Comparison of ENCODE assay signal across 13 cellular contexts in the genomic region with DNA sequence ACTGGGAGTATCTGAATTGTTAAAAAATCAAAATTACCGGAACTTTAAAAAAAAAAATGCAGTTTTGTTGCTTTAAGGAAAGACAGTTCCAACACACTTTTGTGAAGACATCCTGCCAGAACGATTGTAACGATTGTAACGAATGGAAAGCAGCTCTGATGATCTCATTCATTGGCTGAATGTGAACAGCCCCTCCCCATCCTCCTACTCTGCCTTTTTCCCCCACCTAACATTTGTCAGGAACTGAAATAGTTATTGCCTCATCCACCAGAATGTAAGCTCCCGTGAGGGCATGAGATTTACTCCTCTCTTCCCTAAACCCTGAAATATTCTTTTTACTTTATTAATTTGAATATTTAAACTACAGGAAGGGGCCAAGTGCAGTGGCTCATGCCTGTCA. TPM values are rescaled to one million over a fixed set of nuclear protein-coding genes. Genes with fewer than 3 reads are reported as not detected.
DNase-seq lines count a peak whose midpoint lies in the region; FAIRE-seq and TF ChIP-seq lines count a peak whose summit lies in the region.
"Had no signal": no experiment of that assay in that cellular context is flagged by ENCODE, and none has a peak within 500 bp of the region (broad histone marks: within the 10 kb centered on the region; RNA-seq: fewer than 3 reads in every experiment).

No MANE protein-coding gene starts in this region.

- H3K27me3 ChIP-seq in left ventricle myocardium inferior (ENCODE audit: low read depth) (no peaks in the 10 kb centered on the region), subcutaneous abdominal adipose tissue (ENCODE audit: control insufficient read depth in 5 of 5, insufficient read depth in 4 of 5, low read length in 5 of 5) (no peaks in the 10 kb centered on the region)
- H3K27me3 ChIP-seq: esophagus squamous epithelium, MG63 had no signal

- H3K36me3 Mint-ChIP-seq in activated naive CD4-positive, alpha-beta T cell treated with anti-CD3 and anti-CD28 coated beads, Interleukin-2, amount 50 U/mL, for 24 hours: peaks cover 17% of the 10 kb centered on the region

- H3K36me3 ChIP-seq in left ventricle myocardium inferior: peaks cover 63% of the 10 kb centered on the region
- H3K36me3 ChIP-seq in subcutaneous abdominal adipose tissue (ENCODE audit: control insufficient read depth in 5 of 5, insufficient read depth in 5 of 5, low read length in 5 of 5): peaks cover 32 to 67% (median 46%) of the 10 kb centered on the region in 5 donors

- H3K9me3 ChIP-seq in left ventricle myocardium inferior (replicated peaks) (no peaks in the 10 kb centered on the region), subcutaneous abdominal adipose tissue (ENCODE audit: control insufficient read depth in 5 of 5, low read length in 5 of 5) (no peaks in the 10 kb centered on the region)
- H3K9me3 ChIP-seq: esophagus squamous epithelium, MG63 had no signal

- H3K4me3 ChIP-seq in left ventricle myocardium inferior (no peak overlapping the region), subcutaneous abdominal adipose tissue (ENCODE audit: low read depth in 1 of 5, low read length in 5 of 5) (no peak overlapping the region)
- H3K4me3 ChIP-seq: esophagus squamous epithelium, MG63 had no signal

- H3K4me1 Mint-ChIP-seq in activated naive CD4-positive, alpha-beta T cell treated with anti-CD3 and anti-CD28 coated beads, Interleukin-2, amount 50 U/mL, for 24 hours: peaks cover 57% of the 10 kb centered on the region

- no peak overlapping the region for H3K4me3 Mint-ChIP-seq in activated naive CD4-positive, alpha-beta T cell treated with anti-CD3 and anti-CD28 coated beads, Interleukin-2, amount 50 U/mL, for 24 hours
- H3K4me3 Mint-ChIP-seq: stimulated activated naive B cell treated with anti-CD40 and anti-IgM and Interleukin-4, amounts not matched to agents 10 μg/mL and 1 μg/mL and 100 μg/mL, for 72 hours had no signal

- H3K27ac ChIP-seq in left ventricle myocardium inferior (replicated peaks) (peak overlapping the region; percentile 87), subcutaneous abdominal adipose tissue (ENCODE audit: low read depth, low read length) (peak overlapping the region; percentile 46)

- H3K9me3 Mint-ChIP-seq in activated naive CD4-positive, alpha-beta T cell treated with anti-CD3 and anti-CD28 coated beads, Interleukin-2, amount 50 U/mL, for 24 hours: no peaks in the 10 kb centered on the region
- H3K9me3 Mint-ChIP-seq: stimulated activated naive B cell treated with anti-CD40 and anti-IgM and Interleukin-4, amounts not matched to agents 10 μg/mL and 1 μg/mL and 100 μg/mL, for 72 hours had no signal

- no peak overlapping the region for H3K9ac ChIP-seq in subcutaneous abdominal adipose tissue (ENCODE audit: low read length in 5 of 5)

- FAIRE-seq in GM12891 (lab: Jason Lieb, UNC): no peak

- H3K27me3 Mint-ChIP-seq in activated naive CD4-positive, alpha-beta T cell treated with anti-CD3 and anti-CD28 coated beads, Interleukin-2, amount 50 U/mL, for 24 hours: no peaks in the 10 kb centered on the region
- H3K27me3 Mint-ChIP-seq: stimulated activated naive B cell treated with anti-CD40 and anti-IgM and Interleukin-4, amounts not matched to agents 10 μg/mL and 1 μg/mL and 100 μg/mL, for 72 hours had no signal

- TF ChIP-seq POLR2A in GM12891 (IDR thresholded peaks at IDR 0.05; ENCODE audit: low read depth, low read length): no peak

- peak overlapping the region; percentile 88 for H3K27ac Mint-ChIP-seq in activated naive CD4-positive, alpha-beta T cell treated with anti-CD3 and anti-CD28 coated beads, Interleukin-2, amount 50 U/mL, for 24 hours
- H3K27ac Mint-ChIP-seq: stimulated activated naive B cell treated with anti-CD40 and anti-IgM and Interleukin-4, amounts not matched to agents 10 μg/mL and 1 μg/mL and 100 μg/mL, for 72 hours had no signal

- DNase-seq in activated naive CD4-positive, alpha-beta T cell treated with Interleukin-2 at 50 U/mL for 16 hours: no peak
- DNase-seq in amniotic epithelial cell (ENCODE audit: low read depth): peak; percentile 52
- DNase-seq in left ventricle myocardium inferior: no peak
- no peak for DNase-seq in GM12891 (ENCODE audit: insufficient read length, low spot score)
- no peak for DNase-seq in NCI-H69 (lab: John Stamatoyannopoulos, UW)
- DNase-seq in T-helper 9 cell: no peak
- DNase-seq: activated gamma-delta T cell; esophagus squamous epithelium; MG63; stimulated activated CD4-positive, alpha-beta T cell treated with anti-CD3 and anti-CD28 coated beads, Interleukin-4, amount 100 ng/mL, for 1 hour; stimulated activated naive B cell treated with anti-CD40 and anti-IgM and Interleukin-4, amounts not matched to agents 10 μg/mL and 1 μg/mL and 100 μg/mL, for 72 hours had no signal

- TF ChIP-seq CTCF in left ventricle myocardium inferior (IDR thresholded peaks at IDR 0.05; ENCODE audit: borderline replicate concordance): no peak

- H3K4me1 ChIP-seq in left ventricle myocardium inferior: peaks cover 35% of the 10 kb centered on the region
- peaks cover 0 to 25% (median 8%) of the 10 kb centered on the region in 5 donors for H3K4me1 ChIP-seq in subcutaneous abdominal adipose tissue (ENCODE audit: control insufficient read depth in 5 of 5, insufficient read depth in 5 of 5, low read length in 5 of 5)
- H3K4me1 ChIP-seq: esophagus squamous epithelium had no signal

- intact Hi-C loops in left ventricle myocardium inferior (cut with micrococcal nuclease): no loop called here

TF ChIP-seq in GM12891, 5 proteins besides CTCF, POLR2A, EP300 and RAD21:
- TF ChIP-seq POU2F2 (IDR thresholded peaks at IDR 0.05; ENCODE audit: low read depth, low read length) (no peak), TAF1 (IDR thresholded peaks at IDR 0.05; ENCODE audit: low read depth, low read length) (no peak), POLR2AphosphoS5 (IDR thresholded peaks at IDR 0.05; ENCODE audit: low read depth, low read length) (no peak), SPI1 (IDR thresholded peaks at IDR 0.05; ENCODE audit: low read depth, low read length) (no peak)
TF ChIP-seq in GM12891: peak in this region for 0.

RNA-seq across cellular contexts. Expression of a gene that starts 23.1 kb away (rescaled TPM):
- 3.4 TPM for total RNA-seq in left ventricle myocardium inferior
- polyA plus RNA-seq in GM12891 (2012; ENCODE audit: low read depth, missing spikeins): 3.1 TPM

RNA-seq across cellular contexts. Expression of a gene that starts 50.6 kb away (rescaled TPM):
- 6.8 TPM for total RNA-seq in left ventricle myocardium inferior
- 20.3 TPM for polyA plus RNA-seq in GM12891 (2012; ENCODE audit: low read depth, missing spikeins)
